8 cellular contexts compared by ENCODE assay signal in the genomic region with DNA sequence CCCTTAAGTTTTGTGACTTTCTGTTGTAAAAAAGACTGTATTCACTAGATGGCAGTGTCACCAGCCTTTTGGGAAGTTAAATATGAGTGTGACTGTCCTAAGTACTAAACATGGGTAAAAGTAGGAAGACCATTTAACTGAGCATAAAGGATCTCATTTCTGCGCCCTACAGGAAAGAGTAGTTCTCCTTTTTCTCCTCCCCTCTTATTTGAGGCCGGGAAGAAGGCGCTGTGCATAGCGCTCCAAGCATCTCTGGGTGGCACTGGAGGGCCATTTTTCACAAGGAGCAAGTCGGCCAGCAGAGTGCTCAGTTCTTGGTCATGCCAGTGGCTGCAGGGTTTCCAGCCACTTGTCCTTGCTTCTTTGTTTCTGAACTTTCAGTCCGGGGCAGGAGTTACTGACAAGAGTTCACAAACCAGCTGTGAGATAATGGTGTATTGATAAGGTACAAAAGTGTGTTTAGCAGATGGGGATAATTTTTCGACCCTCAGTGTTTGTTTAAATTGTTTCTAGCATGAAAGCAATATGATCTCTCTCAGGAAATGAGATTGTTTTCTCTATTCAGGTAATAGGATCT.
DNase-seq lines count a peak whose midpoint lies in the region; FAIRE-seq and TF ChIP-seq lines count a peak whose summit lies in the region.

No MANE protein-coding gene starts in this region.

- TF ChIP-seq POLR2A in spleen (IDR thresholded peaks at IDR 0.05): no peak

- DNase-seq in NCI-H2107 treated with DMSO at 0.1 percent for 48 hours (lab: John Stamatoyannopoulos, UW; ENCODE audit: unreplicated experiment): peak; percentile 7
- DNase-seq in NCI-H2107 (lab: John Stamatoyannopoulos, UW): no peak
- peak; percentile 73 for DNase-seq in H7
- DNase-seq in LoVo (ENCODE audit: low spot score): peak; percentile 16
- peak; percentile 20 to 82 for DNase-seq in cerebellar nuclear complex (lab: John Stamatoyannopoulos, UW)
- DNase-seq in kidney: peak; percentile 88
- peak; percentile 81 for DNase-seq in spleen

- H3K4me2 ChIP-seq in SU-DHL-6 (ENCODE audit: low read depth, low read length, poor library complexity, severe bottlenecking): peak overlapping the region; percentile 40

- peak; percentile 87 for TF ChIP-seq CTCF in SU-DHL-6 (IDR thresholded peaks at IDR 0.05; ENCODE audit: insufficient read depth, low read length, poor library complexity, severe bottlenecking)
- TF ChIP-seq CTCF in kidney (IDR thresholded peaks at IDR 0.05; ENCODE audit: borderline replicate concordance, extremely low read depth, insufficient read depth): peak; percentile 81
- peak; percentile 53 to 86 (median 73) for TF ChIP-seq CTCF in spleen (IDR thresholded peaks at IDR 0.05 in 8 of 11, conservative IDR thresholded peaks at IDR 0.05 in 3 of 11)

- H4K20me1 ChIP-seq in SU-DHL-6 (ENCODE audit: low read depth, low read length): no peaks in the 10 kb centered on the region

- peaks cover 56% of the 10 kb centered on the region for H3F3A ChIP-seq in SU-DHL-6 (ENCODE audit: insufficient read depth)

- H3K4me1 ChIP-seq in kidney (ENCODE audit: control insufficient read depth in 1 of 2, insufficient read depth in 1 of 2, low read depth in 1 of 2, low read length in 2 of 2) (peaks cover 0 to 6% of the 10 kb centered on the region in 2 donors), spleen (peaks cover 0 to 17% (median 12%) of the 10 kb centered on the region in 6 donors)

- H3K4me3 ChIP-seq in H7 (ENCODE audit: insufficient read depth, low read depth, low read length) (no peak overlapping the region), SU-DHL-6 (ENCODE audit: insufficient read depth, low read length, poor library complexity, severe bottlenecking) (no peak overlapping the region), kidney (ENCODE audit: low read length in 2 of 2) (no peak overlapping the region), spleen (peak overlapping the region in 1 of 8 donors; percentile 5)

- H3K9me2 ChIP-seq in SU-DHL-6 (replicated peaks; ENCODE audit: insufficient read depth, low read length): no peaks in the 10 kb centered on the region

- FAIRE-seq in kidney (lab: Jason Lieb, UNC): peak; percentile 80

- H3K9ac ChIP-seq in SU-DHL-6 (ENCODE audit: low read length): peak overlapping the region; percentile 25
- no peak overlapping the region for H3K9ac ChIP-seq in kidney (ENCODE audit: low read length in 2 of 2)

- H3K9me3 ChIP-seq in SU-DHL-6 (ENCODE audit: insufficient read depth, low read length) (no peaks in the 10 kb centered on the region), kidney (ENCODE audit: control insufficient read depth in 1 of 2, low read length in 2 of 2) (no peaks in the 10 kb centered on the region), spleen (no peaks in the 10 kb centered on the region)

- H3K27me3 ChIP-seq in H7 (ENCODE audit: control insufficient read depth, insufficient read depth, low read length) (no peaks in the 10 kb centered on the region), SU-DHL-6 (ENCODE audit: low read length) (no peaks in the 10 kb centered on the region), spleen (replicated peaks in 1 of 7) (no peaks in the 10 kb centered on the region)

- H2AFZ ChIP-seq in SU-DHL-6 (ENCODE audit: low read depth, low read length, severe bottlenecking): no peak overlapping the region

- H3K36me3 ChIP-seq in H7 (replicated peaks; ENCODE audit: control insufficient read depth, insufficient read depth, low read length) (no peaks in the 10 kb centered on the region), SU-DHL-6 (ENCODE audit: low read length) (peaks cover 8% of the 10 kb centered on the region; the same call in 1 of the 2 replicates), kidney (ENCODE audit: control insufficient read depth in 1 of 2, insufficient read depth in 2 of 2, low read length in 2 of 2) (no peaks in the 10 kb centered on the region), spleen (no peaks in the 10 kb centered on the region)

- H3K27ac ChIP-seq in SU-DHL-6 (ENCODE audit: low read depth, low read length) (peak overlapping the region; percentile 81), kidney (ENCODE audit: low read depth in 2 of 2, low read length in 2 of 2) (peak overlapping the region in 1 of 2 donors; percentile 23), spleen (peak overlapping the region in 2 of 8 donors; percentile 7 to 49)

- WGBS in spleen, 5 donors: 2 to 10% (median 8%) methylated on average over 7 of the region's 7 CpGs

- peaks cover 95% of the 10 kb centered on the region for H3K79me2 ChIP-seq in SU-DHL-6 (ENCODE audit: insufficient read depth, low read length)

- intact Hi-C loops in kidney (cut with DNase I) (no loop called here), spleen (cut with DNase I; ENCODE audit: low total_unique reads) (loop anchor here (2.0 to 10.0 kb wide), 2 partner anchors 151 to 391 kb away; no protein-coding TSS in a partner anchor)
